8 cellular contexts compared by ENCODE assay signal in the genomic region with DNA sequence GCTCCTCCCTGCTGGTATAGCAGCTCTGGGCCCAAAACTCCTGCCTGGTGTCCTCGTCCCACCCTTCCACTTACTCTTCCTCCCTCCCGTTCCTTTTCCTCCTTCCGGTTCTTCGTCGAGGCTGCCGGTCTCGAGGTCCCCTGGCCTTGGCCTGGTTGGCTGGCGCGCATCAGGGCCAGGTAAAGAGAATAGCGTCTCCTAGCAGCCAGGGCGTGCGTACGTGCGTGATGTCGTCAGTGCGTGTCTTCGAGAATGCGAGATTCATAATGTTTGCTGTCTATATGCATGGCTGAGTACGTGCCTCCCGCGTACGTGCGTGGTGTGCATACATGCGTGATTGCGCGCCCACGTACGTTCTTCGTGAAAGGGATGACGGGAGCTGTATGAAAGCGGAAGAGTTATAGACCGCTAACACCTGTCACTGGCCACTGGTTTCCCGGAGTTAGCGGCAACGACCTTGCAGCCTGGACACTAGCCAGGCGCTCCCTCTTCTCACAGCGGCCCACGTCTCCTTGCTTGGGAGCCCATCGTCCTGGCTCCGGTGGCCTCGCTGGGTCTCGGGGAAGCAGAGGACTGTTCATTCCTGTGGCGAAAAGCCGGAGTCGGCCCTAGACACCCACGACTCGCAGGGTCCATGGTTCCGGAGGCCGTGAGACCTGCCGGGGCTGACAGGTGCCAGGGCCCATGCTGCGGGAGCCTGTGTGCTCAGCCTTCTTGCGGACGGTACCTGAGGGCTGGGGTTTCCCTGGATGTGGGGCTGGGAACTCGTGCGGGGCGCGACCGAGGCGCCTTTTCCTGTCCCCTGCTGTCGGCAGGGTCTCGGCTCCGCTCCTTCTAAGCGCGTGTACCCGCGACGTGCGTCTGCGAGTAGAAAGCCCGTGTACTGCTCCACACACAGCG. TPM values are rescaled to one million over a fixed set of nuclear protein-coding genes. Genes with fewer than 3 reads are reported as not detected.
DNase-seq lines count a peak whose midpoint lies in the region; ATAC-seq and TF ChIP-seq lines count a peak whose summit lies in the region.

A gene (plus strand): TSS at position 392 of the 900 bp plus-strand sequence. CDS start 4,619 bp downstream, outside the sequence.

- no peaks in the 10 kb centered on the region for H3K36me3 ChIP-seq in right atrium auricular region
- H3K36me3 ChIP-seq in vagina: peaks cover 0 to 3% of the 10 kb centered on the region in 2 donors

- peak within 1 kb of the TSS; percentile 96 for H3K27ac Mint-ChIP-seq in T-helper 17 cell

- intact Hi-C loops in vagina (cut with DNase I): no loop called here

- H3K27ac ChIP-seq in right atrium auricular region (peak within 1 kb of the TSS; percentile 81 to 91), vagina (peak within 1 kb of the TSS; percentile 82)

- DNase-seq in NCI-H1694 treated with DMSO at 0.1 percent for 48 hours (lab: John Stamatoyannopoulos, UW): peak; percentile 89
- DNase-seq in T-helper 17 cell: peak; percentile 65 to 80 (median 66)
- peak in 52 of 56 donors; percentile 2 to 94 (median 79) for DNase-seq in amygdala (lab: John Stamatoyannopoulos, UW)
- peak; percentile 89 for DNase-seq in right atrium auricular region (ENCODE audit: low spot score)
- peak; percentile 89 for DNase-seq in putamen (ENCODE audit: low spot score)
- DNase-seq in vagina (ENCODE audit: extremely low spot score in 2 of 2): peak; percentile 93 to 96

- H3K4me1 ChIP-seq in right atrium auricular region (peaks cover 0 to 5% of the 10 kb centered on the region in 2 donors), vagina (peaks cover 9% of the 10 kb centered on the region)

- peaks cover 7% of the 10 kb centered on the region for H3K4me1 Mint-ChIP-seq in T-helper 17 cell

- no peaks in the 10 kb centered on the region for H3K27me3 ChIP-seq in right atrium auricular region
- H3K27me3 ChIP-seq in vagina: no peaks in the 10 kb centered on the region

- TF ChIP-seq POLR2A in GM15510 (IDR thresholded peaks at IDR 0.05; ENCODE audit: borderline replicate concordance, extremely low read depth, insufficient read length) (peak; percentile 71), vagina (IDR thresholded peaks at IDR 0.05) (no peak)

- H3K4me3 Mint-ChIP-seq in T-helper 17 cell: peak within 1 kb of the TSS; percentile 96

- peak within 1 kb of the TSS; percentile 50 to 57 for H3K4me3 ChIP-seq in right atrium auricular region
- peak within 1 kb of the TSS; percentile 52 to 67 for H3K4me3 ChIP-seq in vagina

- H3K9me3 ChIP-seq in T-helper 17 cell (ENCODE audit: control insufficient read depth, low read length, poor library complexity, severe bottlenecking): no peaks in the 10 kb centered on the region
- H3K9me3 ChIP-seq in right atrium auricular region: no peaks in the 10 kb centered on the region
- H3K9me3 ChIP-seq in vagina: no peaks in the 10 kb centered on the region

- peak; percentile 73 for ATAC-seq in HG02885 (IDR thresholded peaks at IDR 0.05; ENCODE audit: poor library complexity, unreplicated experiment)
- peak; percentile 75 for ATAC-seq in T-helper 17 cell

- H3K27me3 Mint-ChIP-seq in T-helper 17 cell: no peaks in the 10 kb centered on the region

- TF ChIP-seq CTCF in right atrium auricular region (IDR thresholded peaks at IDR 0.05) (no peak), vagina (IDR thresholded peaks at IDR 0.05) (no peak)

- no peaks in the 10 kb centered on the region for H3K36me3 Mint-ChIP-seq in T-helper 17 cell (ENCODE audit: low read depth)

RNA-seq across cellular contexts. Expression of the gene that starts here (rescaled TPM):
- total RNA-seq in T-helper 17 cell: 10 to 100 TPM; 66.3 to 72.5 TPM
- 10 to 100 TPM; 10.8 to 14.4 TPM for total RNA-seq in right atrium auricular region
- total RNA-seq in vagina: 9.8 TPM

Comparison
In these comparisons a context has a peak if more than half of its experiments do, and no peak if none do; other contexts are left out.
1. Peak in every context shown above with its lines: DNase-seq, ATAC-seq, H3K4me3 ChIP-seq and H3K27ac ChIP-seq.